Comparison of ENCODE assay signal across 1 cellular context in the genomic region with DNA sequence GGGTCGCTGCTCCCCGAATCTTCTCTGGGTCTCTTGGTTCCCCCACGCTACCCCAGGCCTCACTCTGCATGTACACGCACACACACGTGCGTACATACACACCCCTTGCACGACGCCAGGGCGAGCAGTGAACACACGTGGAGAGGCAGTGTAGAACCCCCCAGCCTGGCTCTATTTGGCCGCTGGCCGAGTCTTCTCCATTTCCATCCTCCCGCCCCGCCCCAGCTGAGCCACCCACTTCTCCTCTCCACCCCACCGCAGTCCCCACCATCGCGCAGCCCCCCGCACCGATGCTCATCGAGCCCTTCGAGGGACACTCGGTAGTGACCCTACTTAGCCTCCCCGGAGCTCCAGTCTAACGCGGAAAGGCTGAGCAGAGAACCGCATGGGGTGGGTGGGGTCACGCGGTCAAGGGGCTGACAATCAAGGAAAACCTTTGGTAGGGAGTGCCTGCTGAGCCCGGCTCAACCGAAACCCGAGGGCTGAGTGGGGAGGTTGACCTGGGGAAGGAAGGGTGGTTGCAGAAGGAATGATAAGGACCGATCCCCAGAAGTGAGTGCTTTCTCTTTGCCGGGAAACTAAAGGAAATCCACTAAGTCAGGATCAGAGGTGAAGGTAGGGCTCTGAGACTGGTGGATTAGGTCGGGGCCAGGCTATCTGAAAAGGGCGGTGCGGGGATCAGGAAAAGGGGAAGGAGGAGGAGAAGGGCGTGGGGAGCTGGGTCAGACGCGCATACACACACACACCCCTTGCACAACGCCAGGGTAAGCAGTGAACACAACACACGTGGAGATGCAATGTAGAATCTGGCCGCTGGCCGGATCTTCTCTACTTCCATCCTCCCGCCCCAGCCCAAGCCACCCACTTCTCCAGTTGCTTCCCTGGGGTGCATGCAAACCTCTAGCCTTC.
TF ChIP-seq lines count a peak whose summit lies in the region.

No MANE protein-coding gene starts in this region.

TF ChIP-seq in HepG2, 621 proteins besides CTCF, POLR2A, EP300 and RAD21 (continued from another document):
- TF ChIP-seq PRDM15 (CRISPR knock-in tag; IDR thresholded peaks at IDR 0.05) (no peak), REXO4 (CRISPR knock-in tag; IDR thresholded peaks at IDR 0.05; ENCODE audit: borderline replicate concordance) (no peak), FOXK1 (CRISPR knock-in tag; IDR thresholded peaks at IDR 0.05; ENCODE audit: borderline replicate concordance, low read depth) (no peak), ZNF383 (CRISPR knock-in tag; IDR thresholded peaks at IDR 0.05; ENCODE audit: borderline replicate concordance) (no peak), PITX1 (CRISPR knock-in tag; IDR thresholded peaks at IDR 0.05) (peak; percentile 42; the same call in 1 of the 2 replicates), PLRG1 (conservative IDR thresholded peaks at IDR 0.05) (no peak), ZNF577 (CRISPR knock-in tag; IDR thresholded peaks at IDR 0.05; ENCODE audit: borderline replicate concordance, low read depth) (no peak), ZHX2 (IDR thresholded peaks at IDR 0.05; ENCODE audit: low read depth) (no peak), ZHX2 (CRISPR knock-in tag; IDR thresholded peaks at IDR 0.05; ENCODE audit: borderline replicate concordance) (no peak), ZNF512 (CRISPR knock-in tag; IDR thresholded peaks at IDR 0.05) (no peak), ZNF674 (CRISPR knock-in tag; IDR thresholded peaks at IDR 0.05; ENCODE audit: low read depth) (no peak), CHD4 (IDR thresholded peaks at IDR 0.05; ENCODE audit: borderline replicate concordance, low read length) (no peak), CREM (IDR thresholded peaks at IDR 0.05) (no peak), CREM (CRISPR knock-in tag; IDR thresholded peaks at IDR 0.05) (no peak), ZNF224 (CRISPR knock-in tag; IDR thresholded peaks at IDR 0.05) (no peak), ZNF382 (CRISPR knock-in tag; IDR thresholded peaks at IDR 0.05; ENCODE audit: borderline replicate concordance) (no peak), MYC (CRISPR knock-in tag; IDR thresholded peaks at IDR 0.05; ENCODE audit: borderline replicate concordance) (no peak; the same call in 1 of the 2 replicates)
- TF ChIP-seq, protein P1, sequence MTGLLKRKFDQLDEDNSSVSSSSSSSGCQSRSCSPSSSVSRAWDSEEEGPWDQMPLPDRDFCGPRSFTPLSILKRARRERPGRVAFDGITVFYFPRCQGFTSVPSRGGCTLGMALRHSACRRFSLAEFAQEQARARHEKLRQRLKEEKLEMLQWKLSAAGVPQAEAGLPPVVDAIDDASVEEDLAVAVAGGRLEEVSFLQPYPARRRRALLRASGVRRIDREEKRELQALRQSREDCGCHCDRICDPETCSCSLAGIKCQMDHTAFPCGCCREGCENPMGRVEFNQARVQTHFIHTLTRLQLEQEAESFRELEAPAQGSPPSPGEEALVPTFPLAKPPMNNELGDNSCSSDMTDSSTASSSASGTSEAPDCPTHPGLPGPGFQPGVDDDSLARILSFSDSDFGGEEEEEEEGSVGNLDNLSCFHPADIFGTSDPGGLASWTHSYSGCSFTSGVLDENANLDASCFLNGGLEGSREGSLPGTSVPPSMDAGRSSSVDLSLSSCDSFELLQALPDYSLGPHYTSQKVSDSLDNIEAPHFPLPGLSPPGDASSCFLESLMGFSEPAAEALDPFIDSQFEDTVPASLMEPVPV (CRISPR knock-in tag; IDR thresholded peaks at IDR 0.05): 0 out of 2 replicates have a peak, but pooled peaks have one; percentile 18
- TF ChIP-seq, protein P2, sequence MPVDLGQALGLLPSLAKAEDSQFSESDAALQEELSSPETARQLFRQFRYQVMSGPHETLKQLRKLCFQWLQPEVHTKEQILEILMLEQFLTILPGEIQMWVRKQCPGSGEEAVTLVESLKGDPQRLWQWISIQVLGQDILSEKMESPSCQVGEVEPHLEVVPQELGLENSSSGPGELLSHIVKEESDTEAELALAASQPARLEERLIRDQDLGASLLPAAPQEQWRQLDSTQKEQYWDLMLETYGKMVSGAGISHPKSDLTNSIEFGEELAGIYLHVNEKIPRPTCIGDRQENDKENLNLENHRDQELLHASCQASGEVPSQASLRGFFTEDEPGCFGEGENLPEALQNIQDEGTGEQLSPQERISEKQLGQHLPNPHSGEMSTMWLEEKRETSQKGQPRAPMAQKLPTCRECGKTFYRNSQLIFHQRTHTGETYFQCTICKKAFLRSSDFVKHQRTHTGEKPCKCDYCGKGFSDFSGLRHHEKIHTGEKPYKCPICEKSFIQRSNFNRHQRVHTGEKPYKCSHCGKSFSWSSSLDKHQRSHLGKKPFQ (CRISPR knock-in tag; IDR thresholded peaks at IDR 0.05; ENCODE audit: insufficient replicate concordance): no peak
